ENCODE assay signal across 38 cellular contexts in genomic region chr10:111148440-111148839, GRCh38.
"Had no signal": no experiment of that assay in that cellular context is flagged by ENCODE, and none has a peak within 500 bp of the region (broad histone marks: within the 10 kb centered on the region; RNA-seq: fewer than 3 reads in every experiment).

No MANE protein-coding gene starts in this region.

- ATAC-seq: activated CD4-positive, alpha-beta T cell treated with anti-CD3 and anti-CD28 coated beads for 36 hours; activated CD4-positive, CD25-positive, alpha-beta regulatory T cell treated with anti-CD3 and anti-CD28 coated beads, Interleukin-2, amount 50 U/mL, for 24 hours; activated CD8-positive, alpha-beta T cell treated with anti-CD3 and anti-CD28 coated beads, Interleukin-2, amount 10 ng/mL, durations not matched to agents 7 days and 5 days; activated naive CD4-positive, alpha-beta T cell treated with anti-CD3 and anti-CD28 coated beads, Interleukin-2, amount 50 U/mL, for 72 hours; activated T-cell treated with anti-CD3 and anti-CD28 coated beads, Interleukin-2, amount 50 U/mL, for 4 hours; activated T-cell treated with anti-CD3 and anti-CD28 coated beads, Interleukin-2, amount 50 U/mL, for 72 hours; activated T-helper 17 cell treated with anti-CD3 and anti-CD28 coated beads, Interleukin-2, amount 50 U/mL, for 72 hours; body of pancreas; WTC11 had no signal

- DNase-seq: activated CD4-positive, alpha-beta memory T cell treated with anti-CD3 and anti-CD28 coated beads, Interleukin-2, amount 10 ng/mL, durations not matched to agents 7 days and 5 days; activated CD4-positive, alpha-beta T cell treated with anti-CD3 and anti-CD28 coated beads for 1 hour; activated CD4-positive, alpha-beta T cell treated with anti-CD3 and anti-CD28 coated beads for 36 hours; activated CD4-positive, alpha-beta T cell treated with anti-CD3 and anti-CD28 coated beads for 48 hours; activated CD4-positive, alpha-beta T cell treated with anti-CD3 and anti-CD28 coated beads, Interleukin-2, amount 10 ng/mL, durations not matched to agents 7 days and 5 days; activated CD4-positive, alpha-beta T cell treated with anti-CD3 and anti-CD28 coated beads, Interleukin-2, amount 50 U/mL, for 48 hours; activated CD4-positive, CD25-positive, alpha-beta regulatory T cell; activated CD8-positive, alpha-beta memory T cell treated with anti-CD3 and anti-CD28 coated beads for 24 hours; activated CD8-positive, alpha-beta memory T cell treated with anti-CD3 and anti-CD28 coated beads, Interleukin-2, amount 50 U/mL, for 4 hours; activated CD8-positive, alpha-beta T cell treated with anti-CD3 and anti-CD28 coated beads, Interleukin-2, amount 10 ng/mL, durations not matched to agents 7 days and 5 days; activated effector memory CD4-positive, alpha-beta T cell treated with anti-CD3 and anti-CD28 coated beads, Interleukin-2, amount 50 U/mL, for 16 hours; activated gamma-delta T cell treated with Interleukin-2 at 50 U/mL for 16 hours; activated naive CD4-positive, alpha-beta T cell; activated naive CD4-positive, alpha-beta T cell treated with anti-CD3 and anti-CD28 coated beads for 36 hours; activated naive CD4-positive, alpha-beta T cell treated with anti-CD3 and anti-CD28 coated beads, Interleukin-2, amount 50 U/mL, for 16 hours; activated naive CD8-positive, alpha-beta T cell treated with anti-CD3 and anti-CD28 coated beads for 36 hours; activated T-cell treated with anti-CD3 and anti-CD28 coated beads for 4 hours; activated T-cell treated with anti-CD3 and anti-CD28 coated beads, Interleukin-2, amount 50 U/mL, for 1 hour; activated T-cell treated with anti-CD3 and anti-CD28 coated beads, Interleukin-2, amount 50 U/mL, for 4 hours; activated T-cell treated with anti-CD3 and anti-CD28 coated beads, Interleukin-2, amount 50 U/mL, for 72 hours; adrenal gland; amniotic stem cell; aorta; body of pancreas; brain microvascular endothelial cell; central memory CD4-positive, alpha-beta T cell; T-helper 1 cell; T-helper 2 cell; T-helper 9 cell; WERI-Rb-1 had no signal

- H3K4me3 ChIP-seq: adrenal gland, body of pancreas, breast epithelium had no signal

- H3K9me3 Mint-ChIP-seq: activated CD4-positive, alpha-beta memory T cell treated with anti-CD3 and anti-CD28 coated beads, Interleukin-2, amount 10 ng/mL, durations not matched to agents 7 days and 5 days; activated CD4-positive, alpha-beta T cell treated with anti-CD3 and anti-CD28 coated beads, Interleukin-2, amount 10 ng/mL, durations not matched to agents 7 days and 5 days; activated naive CD4-positive, alpha-beta T cell treated with anti-CD3 and anti-CD28 coated beads for 36 hours; activated naive CD4-positive, alpha-beta T cell treated with anti-CD3 and anti-CD28 coated beads, Interleukin-2, amount 50 U/mL, for 72 hours; activated naive CD8-positive, alpha-beta T cell treated with anti-CD3 and anti-CD28 coated beads for 36 hours; activated T-cell treated with anti-CD3 and anti-CD28 coated beads, Interleukin-2, amount 50 U/mL, for 4 hours; activated T-cell treated with anti-CD3 and anti-CD28 coated beads, Interleukin-2, amount 50 U/mL, for 72 hours; activated T-helper 1 cell treated with anti-CD3 and anti-CD28 coated beads, Interleukin-12 subunit alpha, Interleukin-12 subunit beta, Interleukin-2, Interleukin-4 antibody, amounts not matched to agents 30 ng/mL and 10 ng/mL and 1 ng/mL, durations not matched to agents 14 hours and 24 hours and 36 hours; activated T-helper 17 cell treated with anti-CD3 and anti-CD28 coated beads, Interleukin-2, amount 50 U/mL, for 72 hours; T-helper 1 cell treated with Interleukin-12 subunit alpha and Interleukin-12 subunit beta and Interleukin-4 antibody, amounts not matched to agents 30 μg/mL and 1 μg/mL, for 36 hours; T-helper 2 cell treated with Interferon-gamma antibody and Interleukin-4, amounts not matched to agents 5 μg/mL and 100 μg/mL, for 36 hours had no signal

- H3K36me3 Mint-ChIP-seq: activated naive CD4-positive, alpha-beta T cell treated with anti-CD3 and anti-CD28 coated beads, Interleukin-2, amount 50 U/mL, for 72 hours; activated naive CD8-positive, alpha-beta T cell treated with anti-CD3 and anti-CD28 coated beads for 36 hours; WTC11 had no signal

- H3K27ac Mint-ChIP-seq: activated CD4-positive, alpha-beta memory T cell treated with anti-CD3 and anti-CD28 coated beads, Interleukin-2, amount 10 ng/mL, durations not matched to agents 7 days and 5 days; activated CD4-positive, alpha-beta T cell treated with anti-CD3 and anti-CD28 coated beads for 36 hours; activated CD4-positive, alpha-beta T cell treated with anti-CD3 and anti-CD28 coated beads, Interleukin-2, amount 10 ng/mL, durations not matched to agents 7 days and 5 days; activated CD8-positive, alpha-beta T cell treated with anti-CD3 and anti-CD28 coated beads, Interleukin-2, amount 10 ng/mL, durations not matched to agents 7 days and 5 days; activated naive CD4-positive, alpha-beta T cell treated with anti-CD3 and anti-CD28 coated beads for 36 hours; activated naive CD4-positive, alpha-beta T cell treated with anti-CD3 and anti-CD28 coated beads, Interleukin-2, amount 50 U/mL, for 72 hours; activated naive CD8-positive, alpha-beta T cell treated with anti-CD3 and anti-CD28 coated beads for 36 hours; activated T-cell treated with anti-CD3 and anti-CD28 coated beads, Interleukin-2, amount 50 U/mL, for 72 hours; activated T-helper 1 cell treated with anti-CD3 and anti-CD28 coated beads, Interleukin-12 subunit alpha, Interleukin-12 subunit beta, Interleukin-2, Interleukin-4 antibody, amounts not matched to agents 30 ng/mL and 10 ng/mL and 1 ng/mL, durations not matched to agents 14 hours and 24 hours and 36 hours; activated T-helper 17 cell treated with anti-CD3 and anti-CD28 coated beads, Interleukin-2, amount 50 U/mL, for 72 hours; T-helper 1 cell treated with Interleukin-12 subunit alpha and Interleukin-12 subunit beta and Interleukin-4 antibody, amounts not matched to agents 30 μg/mL and 1 μg/mL, for 36 hours; T-helper 2 cell treated with Interferon-gamma antibody and Interleukin-4, amounts not matched to agents 5 μg/mL and 100 μg/mL, for 36 hours; WTC11 had no signal

- H3K27ac ChIP-seq: adrenal gland, body of pancreas, brain microvascular endothelial cell, breast epithelium, WERI-Rb-1 had no signal

- H3K27me3 ChIP-seq: adrenal gland, body of pancreas, brain microvascular endothelial cell, breast epithelium had no signal

- H3K9me3 ChIP-seq: adrenal gland, body of pancreas, breast epithelium had no signal

- H3K36me3 ChIP-seq: adrenal gland, brain microvascular endothelial cell, breast epithelium, WERI-Rb-1 had no signal

- H3K4me1 ChIP-seq: adrenal gland, body of pancreas, breast epithelium had no signal

- H3K4me3 Mint-ChIP-seq: activated CD4-positive, alpha-beta memory T cell treated with anti-CD3 and anti-CD28 coated beads, Interleukin-2, amount 10 ng/mL, durations not matched to agents 7 days and 5 days; activated CD4-positive, alpha-beta T cell treated with anti-CD3 and anti-CD28 coated beads for 36 hours; activated CD4-positive, alpha-beta T cell treated with anti-CD3 and anti-CD28 coated beads, Interleukin-2, amount 10 ng/mL, durations not matched to agents 7 days and 5 days; activated CD8-positive, alpha-beta T cell treated with anti-CD3 and anti-CD28 coated beads, Interleukin-2, amount 10 ng/mL, durations not matched to agents 7 days and 5 days; activated naive CD4-positive, alpha-beta T cell treated with anti-CD3 and anti-CD28 coated beads for 36 hours; activated naive CD8-positive, alpha-beta T cell treated with anti-CD3 and anti-CD28 coated beads for 36 hours; activated T-cell treated with anti-CD3 and anti-CD28 coated beads, Interleukin-2, amount 50 U/mL, for 4 hours; activated T-cell treated with anti-CD3 and anti-CD28 coated beads, Interleukin-2, amount 50 U/mL, for 72 hours; activated T-helper 1 cell treated with anti-CD3 and anti-CD28 coated beads, Interleukin-12 subunit alpha, Interleukin-12 subunit beta, Interleukin-2, Interleukin-4 antibody, amounts not matched to agents 30 ng/mL and 10 ng/mL and 1 ng/mL, durations not matched to agents 14 hours and 24 hours and 36 hours; activated T-helper 17 cell treated with anti-CD3 and anti-CD28 coated beads, Interleukin-2, amount 50 U/mL, for 72 hours; T-helper 1 cell treated with Interleukin-12 subunit alpha and Interleukin-12 subunit beta and Interleukin-4 antibody, amounts not matched to agents 30 μg/mL and 1 μg/mL, for 36 hours; T-helper 2 cell treated with Interferon-gamma antibody and Interleukin-4, amounts not matched to agents 5 μg/mL and 100 μg/mL, for 36 hours; WTC11 had no signal
